ENCODE assay signal across 9 cellular contexts in the genomic region with DNA sequence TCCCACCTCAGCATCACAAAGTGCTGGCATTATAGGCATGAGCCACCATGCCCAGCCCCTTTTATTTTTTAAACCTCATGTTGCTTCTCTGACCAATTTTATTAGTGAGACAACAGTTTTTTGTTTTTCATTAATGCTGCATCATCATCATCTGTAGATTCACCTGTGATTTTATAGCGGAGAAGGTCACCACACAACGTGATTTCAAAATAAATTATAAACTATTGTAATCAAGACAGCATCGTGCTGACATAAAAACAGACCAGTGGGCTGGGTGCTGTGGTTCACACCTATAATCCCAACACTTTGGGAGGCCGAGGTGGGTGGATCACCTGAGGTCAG.
"Had no signal": no experiment of that assay in that cellular context is flagged by ENCODE, and none has a peak within 500 bp of the region (broad histone marks: within the 10 kb centered on the region; RNA-seq: fewer than 3 reads in every experiment).

No MANE protein-coding gene starts in this region.

- H3K4me1 ChIP-seq: HAP-1 had no signal

- ATAC-seq: HCT116 had no signal

- DNase-seq: GM23248, GOT3, H7, HFFc6, KG1 had no signal

- H3K36me3 Mint-ChIP-seq: IgD-negative memory B cell had no signal

- H2AFZ ChIP-seq: GM23248 had no signal

- H3K4me3 ChIP-seq: GM23248, HAP-1 had no signal

- H3K27ac ChIP-seq: GM23248 had no signal

- FAIRE-seq: HTR-8/SVneo had no signal

- H3K27ac Mint-ChIP-seq: HFFc6, IgD-negative memory B cell had no signal

- H3K4me3 Mint-ChIP-seq: HFFc6, IgD-negative memory B cell had no signal

- H3K36me3 ChIP-seq: HAP-1 had no signal

- H3K9ac ChIP-seq: GM23248 had no signal

- H3K9me3 ChIP-seq: HAP-1 had no signal
